ENCODE assay signal across 23 cellular contexts in the genomic region with DNA sequence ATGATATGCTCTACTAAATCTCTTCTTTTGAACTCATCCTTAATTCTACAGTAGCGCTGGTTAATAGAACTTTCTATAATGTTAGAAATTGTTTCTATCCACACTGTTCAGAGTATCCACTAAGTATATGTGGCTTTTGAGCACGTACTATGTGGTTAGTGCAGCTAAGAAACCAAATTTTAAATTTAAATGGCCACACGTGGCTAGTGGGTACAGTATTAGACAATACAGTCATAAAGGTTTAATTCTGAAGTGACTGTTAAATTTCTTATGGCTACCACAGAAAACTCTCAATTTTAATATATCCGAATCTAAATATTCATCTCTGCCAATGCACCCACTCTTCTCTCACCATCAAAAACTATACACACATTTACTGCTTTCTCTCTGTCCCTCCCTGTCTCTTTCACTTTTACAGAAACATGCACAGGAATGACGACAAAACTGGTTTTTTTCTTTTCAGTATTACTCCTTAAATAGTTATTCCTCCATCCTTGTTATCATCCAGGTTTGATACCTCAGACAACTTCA.
"Had no signal": no experiment of that assay in that cellular context is flagged by ENCODE, and none has a peak within 500 bp of the region (broad histone marks: within the 10 kb centered on the region; RNA-seq: fewer than 3 reads in every experiment).

No MANE protein-coding gene starts in this region.

- H3K36me3 ChIP-seq: left ventricle myocardium inferior, lower lobe of right lung, pancreas, stomach, thoracic aorta, transverse colon had no signal

- H3K9me3 ChIP-seq: lower lobe of right lung, pancreas, thoracic aorta had no signal

- H3K36me3 Mint-ChIP-seq: memory B cell, mesothelial cell of epicardium had no signal

- H3K4me3 ChIP-seq: hepatocyte, left ventricle myocardium inferior, lower lobe of right lung, pancreas, stomach, thoracic aorta, transverse colon had no signal

- H3K4me1 ChIP-seq: left ventricle myocardium inferior, lower lobe of right lung, pancreas, stomach, transverse colon had no signal

- H3K27me3 ChIP-seq: hepatocyte, pancreas, stomach, transverse colon had no signal

- H3K4me2 ChIP-seq: hepatocyte had no signal

- H3K4me1 Mint-ChIP-seq: mesothelial cell of epicardium, natural killer cell, neural crest cell had no signal

- H2AFZ ChIP-seq: hepatocyte had no signal

- ATAC-seq: left cardiac atrium, lower lobe of right lung, natural killer cell, pancreas, right cardiac atrium had no signal

- H3K27ac ChIP-seq: hepatocyte, left ventricle myocardium inferior, lower lobe of right lung, pancreas, stomach, thoracic aorta, transverse colon had no signal

- DNase-seq: dermis blood vessel endothelial cell; foreskin melanocyte; head of caudate nucleus; kidney; left cardiac atrium; left ventricle myocardium inferior; lower lobe of right lung; natural killer cell; nucleus accumbens; pancreas; right cardiac atrium; small intestine; stimulated activated CD4-positive, alpha-beta T cell treated with anti-CD3 and anti-CD28 coated beads, Interleukin-12 subunit alpha, Interleukin-12 subunit beta, amount 100 ng/mL, for 4 hours; stimulated activated naive CD4-positive, alpha-beta T cell; stomach; substantia nigra; transverse colon had no signal

- H3K9me3 Mint-ChIP-seq: mesothelial cell of epicardium, neural crest cell had no signal

- H3K79me2 ChIP-seq: hepatocyte had no signal

- H3K27me3 Mint-ChIP-seq: memory B cell had no signal

- H3K27ac Mint-ChIP-seq: memory B cell, mesothelial cell of epicardium, natural killer cell, progenitor cell of endocrine pancreas had no signal

- H3K4me3 Mint-ChIP-seq: memory B cell, mesothelial cell of epicardium, natural killer cell, neural crest cell had no signal
